ENCODE assay signal across 30 cellular contexts in the genomic region with DNA sequence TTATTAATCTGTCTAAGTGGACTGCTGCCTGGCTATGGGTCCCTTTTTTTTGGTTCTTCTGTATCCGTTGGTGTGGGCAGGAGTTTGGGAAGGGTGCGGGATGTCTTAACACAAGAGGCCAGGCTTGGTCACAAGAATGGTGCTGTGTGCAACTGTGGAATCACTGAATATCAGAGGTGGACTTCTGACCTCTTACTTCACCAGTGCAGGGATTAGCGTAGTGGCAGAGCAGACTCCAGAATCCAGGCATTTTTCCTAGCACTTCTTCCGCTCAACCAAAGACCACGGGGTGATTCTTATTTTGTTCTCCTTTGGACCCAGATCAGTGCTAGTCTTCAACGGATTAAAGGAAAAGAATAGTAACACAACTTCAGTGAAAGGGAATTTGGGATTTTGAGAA.
"Had no signal": no experiment of that assay in that cellular context is flagged by ENCODE, and none has a peak within 500 bp of the region (broad histone marks: within the 10 kb centered on the region; RNA-seq: fewer than 3 reads in every experiment).

No MANE protein-coding gene starts in this region.

- H3K4me3 Mint-ChIP-seq: activated CD4-positive, alpha-beta memory T cell treated with anti-CD3 and anti-CD28 coated beads, Interleukin-2, amount 10 ng/mL, durations not matched to agents 7 days and 5 days; activated CD4-positive, alpha-beta T cell treated with anti-CD3 and anti-CD28 coated beads, Interleukin-2, amount 10 ng/mL, durations not matched to agents 7 days and 5 days; activated naive CD4-positive, alpha-beta T cell treated with anti-CD3 and anti-CD28 coated beads, Interleukin-2, amount 10 ng/mL, durations not matched to agents 7 days and 5 days; activated naive CD8-positive, alpha-beta T cell treated with anti-CD3 and anti-CD28 coated beads, Interleukin-2, amount 10 ng/mL, durations not matched to agents 7 days and 5 days; activated T-cell treated with anti-CD3 and anti-CD28 coated beads, Interleukin-2, amount 50 U/mL, for 24 hours; activated T-cell treated with anti-CD3 and anti-CD28 coated beads, Interleukin-2, amount 50 U/mL, for 72 hours; brain; central memory CD8-positive, alpha-beta T cell; dendritic cell treated with granulocyte-macrophage colony-stimulating factor and Interleukin-4, amounts not matched to agents 40 ng/mL and 50 ng/mL, for 4 days; effector memory CD8-positive, alpha-beta T cell had no signal

- H3K27ac Mint-ChIP-seq: activated CD4-positive, alpha-beta memory T cell treated with anti-CD3 and anti-CD28 coated beads, Interleukin-2, amount 10 ng/mL, durations not matched to agents 7 days and 5 days; activated CD4-positive, alpha-beta T cell treated with anti-CD3 and anti-CD28 coated beads, Interleukin-2, amount 10 ng/mL, durations not matched to agents 7 days and 5 days; activated naive CD4-positive, alpha-beta T cell treated with anti-CD3 and anti-CD28 coated beads, Interleukin-2, amount 10 ng/mL, durations not matched to agents 7 days and 5 days; activated naive CD4-positive, alpha-beta T cell treated with anti-CD3 and anti-CD28 coated beads, Interleukin-2, amount 50 U/mL, for 72 hours; activated naive CD8-positive, alpha-beta T cell treated with anti-CD3 and anti-CD28 coated beads, Interleukin-2, amount 10 ng/mL, durations not matched to agents 7 days and 5 days; activated T-cell treated with anti-CD3 and anti-CD28 coated beads, Interleukin-2, amount 50 U/mL, for 24 hours; activated T-cell treated with anti-CD3 and anti-CD28 coated beads, Interleukin-2, amount 50 U/mL, for 72 hours; brain; dendritic cell treated with granulocyte-macrophage colony-stimulating factor and Interleukin-4, amounts not matched to agents 40 ng/mL and 50 ng/mL, for 4 days; effector memory CD8-positive, alpha-beta T cell had no signal

- DNase-seq: activated CD4-positive, alpha-beta memory T cell treated with anti-CD3 and anti-CD28 coated beads, Interleukin-2, amount 10 ng/mL, durations not matched to agents 7 days and 5 days; activated CD4-positive, alpha-beta T cell treated with anti-CD3 and anti-CD28 coated beads for 4 hours; activated CD4-positive, alpha-beta T cell treated with anti-CD3 and anti-CD28 coated beads, Interleukin-2, amount 10 ng/mL, durations not matched to agents 7 days and 5 days; activated CD4-positive, alpha-beta T cell treated with anti-CD3 and anti-CD28 coated beads, Interleukin-2, amount 50 U/mL, for 4 hours; activated CD4-positive, CD25-positive, alpha-beta regulatory T cell; activated CD4-positive, CD25-positive, alpha-beta regulatory T cell treated with anti-CD3 and anti-CD28 coated beads, Interleukin-2, amount 50 U/mL, for 72 hours; activated CD8-positive, alpha-beta memory T cell treated with anti-CD3 and anti-CD28 coated beads, Interleukin-2, amount 50 U/mL, for 48 hours; activated gamma-delta T cell; activated naive CD4-positive, alpha-beta T cell; activated naive CD4-positive, alpha-beta T cell treated with anti-CD3 and anti-CD28 coated beads, Interleukin-2, amount 10 ng/mL, durations not matched to agents 7 days and 5 days; activated naive CD8-positive, alpha-beta T cell treated with anti-CD3 and anti-CD28 coated beads, Interleukin-2, amount 10 ng/mL, durations not matched to agents 7 days and 5 days; activated T-cell treated with anti-CD3 and anti-CD28 coated beads for 4 hours; activated T-cell treated with anti-CD3 and anti-CD28 coated beads, Interleukin-2, amount 50 U/mL, for 24 hours; activated T-cell treated with anti-CD3 and anti-CD28 coated beads, Interleukin-2, amount 50 U/mL, for 72 hours; dorsolateral prefrontal cortex; effector CD4-positive, alpha-beta T cell; effector memory CD8-positive, alpha-beta T cell; erythroblast; foreskin keratinocyte; gastrocnemius medialis; T-helper 2 cell had no signal

- H3K36me3 ChIP-seq: ascending aorta, breast epithelium, cardiac muscle cell, esophagus muscularis mucosa, gastrocnemius medialis had no signal

- H3K27me3 ChIP-seq: ascending aorta, breast epithelium, cardiac muscle cell, esophagus muscularis mucosa, foreskin keratinocyte, gastrocnemius medialis had no signal

- ATAC-seq: activated naive CD4-positive, alpha-beta T cell treated with anti-CD3 and anti-CD28 coated beads, Interleukin-2, amount 50 U/mL, for 72 hours; activated T-cell treated with anti-CD3 and anti-CD28 coated beads, Interleukin-2, amount 50 U/mL, for 72 hours; effector memory CD8-positive, alpha-beta T cell; foreskin keratinocyte; gastrocnemius medialis had no signal

- H3K9me3 Mint-ChIP-seq: activated CD4-positive, alpha-beta memory T cell treated with anti-CD3 and anti-CD28 coated beads, Interleukin-2, amount 10 ng/mL, durations not matched to agents 7 days and 5 days; activated CD4-positive, alpha-beta T cell treated with anti-CD3 and anti-CD28 coated beads, Interleukin-2, amount 10 ng/mL, durations not matched to agents 7 days and 5 days; activated naive CD4-positive, alpha-beta T cell treated with anti-CD3 and anti-CD28 coated beads, Interleukin-2, amount 10 ng/mL, durations not matched to agents 7 days and 5 days; activated T-cell treated with anti-CD3 and anti-CD28 coated beads, Interleukin-2, amount 50 U/mL, for 24 hours; dendritic cell treated with granulocyte-macrophage colony-stimulating factor and Interleukin-4, amounts not matched to agents 40 ng/mL and 50 ng/mL, for 4 days had no signal

- H3K36me3 Mint-ChIP-seq: activated naive CD4-positive, alpha-beta T cell treated with anti-CD3 and anti-CD28 coated beads, Interleukin-2, amount 10 ng/mL, durations not matched to agents 7 days and 5 days; activated naive CD4-positive, alpha-beta T cell treated with anti-CD3 and anti-CD28 coated beads, Interleukin-2, amount 50 U/mL, for 72 hours; activated naive CD8-positive, alpha-beta T cell treated with anti-CD3 and anti-CD28 coated beads, Interleukin-2, amount 10 ng/mL, durations not matched to agents 7 days and 5 days; brain had no signal

- H3K9me3 ChIP-seq: ascending aorta, breast epithelium, esophagus muscularis mucosa, gastrocnemius medialis had no signal

- H3K4me1 ChIP-seq: ascending aorta, breast epithelium, esophagus muscularis mucosa, foreskin keratinocyte had no signal

- H3K4me1 Mint-ChIP-seq: brain; central memory CD8-positive, alpha-beta T cell had no signal

- H3K4me3 ChIP-seq: ascending aorta, breast epithelium, cardiac muscle cell, coronary artery, dorsolateral prefrontal cortex, esophagus muscularis mucosa, gastrocnemius medialis had no signal

- H3K27ac ChIP-seq: ascending aorta, breast epithelium, cardiac muscle cell, coronary artery, dorsolateral prefrontal cortex, esophagus muscularis mucosa, foreskin keratinocyte, gastrocnemius medialis had no signal
